ENCODE assay signal across 2 cellular contexts in genomic region chr19:33383722-33384292, GRCh38.
A peak's percentile ranks its signal among the peaks of the same experiment; 100 is the strongest.
TF ChIP-seq lines count a peak whose summit lies in the region.

No MANE protein-coding gene starts in this region.

TF ChIP-seq in HepG2, 621 proteins besides CTCF, POLR2A, EP300 and RAD21 (continues in another document):
- TF ChIP-seq ZMYM3 (CRISPR knock-in tag; IDR thresholded peaks at IDR 0.05) (0 out of 2 replicates have a peak, but pooled peaks have one; percentile 35), ZNF614 (CRISPR knock-in tag; IDR thresholded peaks at IDR 0.05; ENCODE audit: borderline replicate concordance) (no peak), RAD51 (IDR thresholded peaks at IDR 0.05; ENCODE audit: borderline replicate concordance) (no peak), RBM22 (optimal IDR thresholded peaks at IDR 0.05; ENCODE audit: low read length) (peak; percentile 91), ATF1 (CRISPR knock-in tag; IDR thresholded peaks at IDR 0.05) (no peak), NR2C2 (CRISPR knock-in tag; IDR thresholded peaks at IDR 0.05; ENCODE audit: borderline replicate concordance) (no peak)
- TF ChIP-seq, protein P1, sequence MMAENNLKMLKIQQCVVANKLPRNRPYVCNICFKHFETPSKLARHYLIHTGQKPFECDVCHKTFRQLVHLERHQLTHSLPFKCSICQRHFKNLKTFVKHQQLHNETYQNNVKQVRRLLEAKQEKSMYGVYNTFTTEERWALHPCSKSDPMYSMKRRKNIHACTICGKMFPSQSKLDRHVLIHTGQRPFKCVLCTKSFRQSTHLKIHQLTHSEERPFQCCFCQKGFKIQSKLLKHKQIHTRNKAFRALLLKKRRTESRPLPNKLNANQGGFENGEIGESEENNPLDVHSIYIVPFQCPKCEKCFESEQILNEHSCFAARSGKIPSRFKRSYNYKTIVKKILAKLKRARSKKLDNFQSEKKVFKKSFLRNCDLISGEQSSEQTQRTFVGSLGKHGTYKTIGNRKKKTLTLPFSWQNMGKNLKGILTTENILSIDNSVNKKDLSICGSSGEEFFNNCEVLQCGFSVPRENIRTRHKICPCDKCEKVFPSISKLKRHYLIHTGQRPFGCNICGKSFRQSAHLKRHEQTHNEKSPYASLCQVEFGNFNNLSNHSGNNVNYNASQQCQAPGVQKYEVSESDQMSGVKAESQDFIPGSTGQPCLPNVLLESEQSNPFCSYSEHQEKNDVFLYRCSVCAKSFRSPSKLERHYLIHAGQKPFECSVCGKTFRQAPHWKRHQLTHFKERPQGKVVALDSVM (CRISPR knock-in tag; IDR thresholded peaks at IDR 0.05): no peak
- TF ChIP-seq, protein P2, sequence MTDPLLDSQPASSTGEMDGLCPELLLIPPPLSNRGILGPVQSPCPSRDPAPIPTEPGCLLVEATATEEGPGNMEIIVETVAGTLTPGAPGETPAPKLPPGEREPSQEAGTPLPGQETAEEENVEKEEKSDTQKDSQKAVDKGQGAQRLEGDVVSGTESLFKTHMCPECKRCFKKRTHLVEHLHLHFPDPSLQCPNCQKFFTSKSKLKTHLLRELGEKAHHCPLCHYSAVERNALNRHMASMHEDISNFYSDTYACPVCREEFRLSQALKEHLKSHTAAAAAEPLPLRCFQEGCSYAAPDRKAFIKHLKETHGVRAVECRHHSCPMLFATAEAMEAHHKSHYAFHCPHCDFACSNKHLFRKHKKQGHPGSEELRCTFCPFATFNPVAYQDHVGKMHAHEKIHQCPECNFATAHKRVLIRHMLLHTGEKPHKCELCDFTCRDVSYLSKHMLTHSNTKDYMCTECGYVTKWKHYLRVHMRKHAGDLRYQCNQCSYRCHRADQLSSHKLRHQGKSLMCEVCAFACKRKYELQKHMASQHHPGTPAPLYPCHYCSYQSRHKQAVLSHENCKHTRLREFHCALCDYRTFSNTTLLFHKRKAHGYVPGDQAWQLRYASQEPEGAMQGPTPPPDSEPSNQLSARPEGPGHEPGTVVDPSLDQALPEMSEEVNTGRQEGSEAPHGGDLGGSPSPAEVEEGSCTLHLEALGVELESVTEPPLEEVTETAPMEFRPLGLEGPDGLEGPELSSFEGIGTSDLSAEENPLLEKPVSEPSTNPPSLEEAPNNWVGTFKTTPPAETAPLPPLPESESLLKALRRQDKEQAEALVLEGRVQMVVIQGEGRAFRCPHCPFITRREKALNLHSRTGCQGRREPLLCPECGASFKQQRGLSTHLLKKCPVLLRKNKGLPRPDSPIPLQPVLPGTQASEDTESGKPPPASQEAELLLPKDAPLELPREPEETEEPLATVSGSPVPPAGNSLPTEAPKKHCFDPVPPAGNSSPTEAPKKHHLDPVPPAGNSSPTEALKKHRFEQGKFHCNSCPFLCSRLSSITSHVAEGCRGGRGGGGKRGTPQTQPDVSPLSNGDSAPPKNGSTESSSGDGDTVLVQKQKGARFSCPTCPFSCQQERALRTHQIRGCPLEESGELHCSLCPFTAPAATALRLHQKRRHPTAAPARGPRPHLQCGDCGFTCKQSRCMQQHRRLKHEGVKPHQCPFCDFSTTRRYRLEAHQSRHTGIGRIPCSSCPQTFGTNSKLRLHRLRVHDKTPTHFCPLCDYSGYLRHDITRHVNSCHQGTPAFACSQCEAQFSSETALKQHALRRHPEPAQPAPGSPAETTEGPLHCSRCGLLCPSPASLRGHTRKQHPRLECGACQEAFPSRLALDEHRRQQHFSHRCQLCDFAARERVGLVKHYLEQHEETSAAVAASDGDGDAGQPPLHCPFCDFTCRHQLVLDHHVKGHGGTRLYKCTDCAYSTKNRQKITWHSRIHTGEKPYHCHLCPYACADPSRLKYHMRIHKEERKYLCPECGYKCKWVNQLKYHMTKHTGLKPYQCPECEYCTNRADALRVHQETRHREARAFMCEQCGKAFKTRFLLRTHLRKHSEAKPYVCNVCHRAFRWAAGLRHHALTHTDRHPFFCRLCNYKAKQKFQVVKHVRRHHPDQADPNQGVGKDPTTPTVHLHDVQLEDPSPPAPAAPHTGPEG (CRISPR knock-in tag; IDR thresholded peaks at IDR 0.05): no peak

TF ChIP-seq in H1, 55 proteins besides CTCF, POLR2A, EP300 and RAD21:
- TF ChIP-seq, protein P3, sequence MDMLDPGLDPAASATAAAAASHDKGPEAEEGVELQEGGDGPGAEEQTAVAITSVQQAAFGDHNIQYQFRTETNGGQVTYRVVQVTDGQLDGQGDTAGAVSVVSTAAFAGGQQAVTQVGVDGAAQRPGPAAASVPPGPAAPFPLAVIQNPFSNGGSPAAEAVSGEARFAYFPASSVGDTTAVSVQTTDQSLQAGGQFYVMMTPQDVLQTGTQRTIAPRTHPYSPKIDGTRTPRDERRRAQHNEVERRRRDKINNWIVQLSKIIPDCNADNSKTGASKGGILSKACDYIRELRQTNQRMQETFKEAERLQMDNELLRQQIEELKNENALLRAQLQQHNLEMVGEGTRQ (IDR thresholded peaks at IDR 0.05; ENCODE audit: low read length): no peak
- TF ChIP-seq SIX5 (IDR thresholded peaks at IDR 0.05; ENCODE audit: low read depth, low read length) (no peak), SIRT6 (IDR thresholded peaks at IDR 0.05; ENCODE audit: low read length) (no peak), CBX5 (IDR thresholded peaks at IDR 0.05; ENCODE audit: low read depth, low read length) (no peak), EGR1 (IDR thresholded peaks at IDR 0.05; ENCODE audit: borderline replicate concordance, low read depth, low read length) (no peak), SP2 (IDR thresholded peaks at IDR 0.05; ENCODE audit: low read length) (no peak), KDM1A (IDR thresholded peaks at IDR 0.05; ENCODE audit: borderline replicate concordance, low read length) (peak; percentile 68; the same call in 1 of the 2 replicates), TBP (IDR thresholded peaks at IDR 0.05; ENCODE audit: low read depth, low read length) (no peak)
- TF ChIP-seq, protein P4, sequence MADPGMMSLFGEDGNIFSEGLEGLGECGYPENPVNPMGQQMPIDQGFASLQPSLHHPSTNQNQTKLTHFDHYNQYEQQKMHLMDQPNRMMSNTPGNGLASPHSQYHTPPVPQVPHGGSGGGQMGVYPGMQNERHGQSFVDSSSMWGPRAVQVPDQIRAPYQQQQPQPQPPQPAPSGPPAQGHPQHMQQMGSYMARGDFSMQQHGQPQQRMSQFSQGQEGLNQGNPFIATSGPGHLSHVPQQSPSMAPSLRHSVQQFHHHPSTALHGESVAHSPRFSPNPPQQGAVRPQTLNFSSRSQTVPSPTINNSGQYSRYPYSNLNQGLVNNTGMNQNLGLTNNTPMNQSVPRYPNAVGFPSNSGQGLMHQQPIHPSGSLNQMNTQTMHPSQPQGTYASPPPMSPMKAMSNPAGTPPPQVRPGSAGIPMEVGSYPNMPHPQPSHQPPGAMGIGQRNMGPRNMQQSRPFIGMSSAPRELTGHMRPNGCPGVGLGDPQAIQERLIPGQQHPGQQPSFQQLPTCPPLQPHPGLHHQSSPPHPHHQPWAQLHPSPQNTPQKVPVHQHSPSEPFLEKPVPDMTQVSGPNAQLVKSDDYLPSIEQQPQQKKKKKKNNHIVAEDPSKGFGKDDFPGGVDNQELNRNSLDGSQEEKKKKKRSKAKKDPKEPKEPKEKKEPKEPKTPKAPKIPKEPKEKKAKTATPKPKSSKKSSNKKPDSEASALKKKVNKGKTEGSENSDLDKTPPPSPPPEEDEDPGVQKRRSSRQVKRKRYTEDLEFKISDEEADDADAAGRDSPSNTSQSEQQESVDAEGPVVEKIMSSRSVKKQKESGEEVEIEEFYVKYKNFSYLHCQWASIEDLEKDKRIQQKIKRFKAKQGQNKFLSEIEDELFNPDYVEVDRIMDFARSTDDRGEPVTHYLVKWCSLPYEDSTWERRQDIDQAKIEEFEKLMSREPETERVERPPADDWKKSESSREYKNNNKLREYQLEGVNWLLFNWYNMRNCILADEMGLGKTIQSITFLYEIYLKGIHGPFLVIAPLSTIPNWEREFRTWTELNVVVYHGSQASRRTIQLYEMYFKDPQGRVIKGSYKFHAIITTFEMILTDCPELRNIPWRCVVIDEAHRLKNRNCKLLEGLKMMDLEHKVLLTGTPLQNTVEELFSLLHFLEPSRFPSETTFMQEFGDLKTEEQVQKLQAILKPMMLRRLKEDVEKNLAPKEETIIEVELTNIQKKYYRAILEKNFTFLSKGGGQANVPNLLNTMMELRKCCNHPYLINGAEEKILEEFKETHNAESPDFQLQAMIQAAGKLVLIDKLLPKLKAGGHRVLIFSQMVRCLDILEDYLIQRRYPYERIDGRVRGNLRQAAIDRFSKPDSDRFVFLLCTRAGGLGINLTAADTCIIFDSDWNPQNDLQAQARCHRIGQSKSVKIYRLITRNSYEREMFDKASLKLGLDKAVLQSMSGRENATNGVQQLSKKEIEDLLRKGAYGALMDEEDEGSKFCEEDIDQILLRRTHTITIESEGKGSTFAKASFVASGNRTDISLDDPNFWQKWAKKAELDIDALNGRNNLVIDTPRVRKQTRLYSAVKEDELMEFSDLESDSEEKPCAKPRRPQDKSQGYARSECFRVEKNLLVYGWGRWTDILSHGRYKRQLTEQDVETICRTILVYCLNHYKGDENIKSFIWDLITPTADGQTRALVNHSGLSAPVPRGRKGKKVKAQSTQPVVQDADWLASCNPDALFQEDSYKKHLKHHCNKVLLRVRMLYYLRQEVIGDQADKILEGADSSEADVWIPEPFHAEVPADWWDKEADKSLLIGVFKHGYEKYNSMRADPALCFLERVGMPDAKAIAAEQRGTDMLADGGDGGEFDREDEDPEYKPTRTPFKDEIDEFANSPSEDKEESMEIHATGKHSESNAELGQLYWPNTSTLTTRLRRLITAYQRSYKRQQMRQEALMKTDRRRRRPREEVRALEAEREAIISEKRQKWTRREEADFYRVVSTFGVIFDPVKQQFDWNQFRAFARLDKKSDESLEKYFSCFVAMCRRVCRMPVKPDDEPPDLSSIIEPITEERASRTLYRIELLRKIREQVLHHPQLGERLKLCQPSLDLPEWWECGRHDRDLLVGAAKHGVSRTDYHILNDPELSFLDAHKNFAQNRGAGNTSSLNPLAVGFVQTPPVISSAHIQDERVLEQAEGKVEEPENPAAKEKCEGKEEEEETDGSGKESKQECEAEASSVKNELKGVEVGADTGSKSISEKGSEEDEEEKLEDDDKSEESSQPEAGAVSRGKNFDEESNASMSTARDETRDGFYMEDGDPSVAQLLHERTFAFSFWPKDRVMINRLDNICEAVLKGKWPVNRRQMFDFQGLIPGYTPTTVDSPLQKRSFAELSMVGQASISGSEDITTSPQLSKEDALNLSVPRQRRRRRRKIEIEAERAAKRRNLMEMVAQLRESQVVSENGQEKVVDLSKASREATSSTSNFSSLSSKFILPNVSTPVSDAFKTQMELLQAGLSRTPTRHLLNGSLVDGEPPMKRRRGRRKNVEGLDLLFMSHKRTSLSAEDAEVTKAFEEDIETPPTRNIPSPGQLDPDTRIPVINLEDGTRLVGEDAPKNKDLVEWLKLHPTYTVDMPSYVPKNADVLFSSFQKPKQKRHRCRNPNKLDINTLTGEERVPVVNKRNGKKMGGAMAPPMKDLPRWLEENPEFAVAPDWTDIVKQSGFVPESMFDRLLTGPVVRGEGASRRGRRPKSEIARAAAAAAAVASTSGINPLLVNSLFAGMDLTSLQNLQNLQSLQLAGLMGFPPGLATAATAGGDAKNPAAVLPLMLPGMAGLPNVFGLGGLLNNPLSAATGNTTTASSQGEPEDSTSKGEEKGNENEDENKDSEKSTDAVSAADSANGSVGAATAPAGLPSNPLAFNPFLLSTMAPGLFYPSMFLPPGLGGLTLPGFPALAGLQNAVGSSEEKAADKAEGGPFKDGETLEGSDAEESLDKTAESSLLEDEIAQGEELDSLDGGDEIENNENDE (IDR thresholded peaks at IDR 0.05; ENCODE audit: insufficient replicate concordance, low read length): no peak
